ENCODE assay signal across 8 cellular contexts in genomic region chr12:19440019-19440858, GRCh38. TPM values are rescaled to one million over a fixed set of nuclear protein-coding genes. Genes with fewer than 3 reads are reported as not detected.
DNase-seq lines count a peak whose midpoint lies in the region; ATAC-seq and TF ChIP-seq lines count a peak whose summit lies in the region.

No MANE protein-coding gene starts in this region.

- H3K36me3 Mint-ChIP-seq in CD4-positive, alpha-beta T cell (ENCODE audit: low read depth) = peaks cover 39% of the 10 kb centered on the region
- no peaks in the 10 kb centered on the region for H3K36me3 Mint-ChIP-seq in activated naive CD4-positive, alpha-beta T cell treated with anti-CD3 and anti-CD28 coated beads, Interleukin-2, amount 50 U/mL, for 24 hours

- H3K27me3 Mint-ChIP-seq in CD4-positive, alpha-beta T cell = no peaks in the 10 kb centered on the region
- H3K27me3 Mint-ChIP-seq in activated naive CD4-positive, alpha-beta T cell treated with anti-CD3 and anti-CD28 coated beads, Interleukin-2, amount 50 U/mL, for 24 hours = no peaks in the 10 kb centered on the region

- peaks cover 26% of the 10 kb centered on the region for H3K36me3 ChIP-seq in SK-N-MC (ENCODE audit: insufficient read depth, low read length)
- no peaks in the 10 kb centered on the region for H3K36me3 ChIP-seq in parathyroid adenoma (ENCODE audit: control insufficient read depth, insufficient read depth, low read length)
- H3K36me3 ChIP-seq in thyroid gland = no peaks in the 10 kb centered on the region

- ATAC-seq in CD4-positive, alpha-beta T cell (ENCODE audit: poor library complexity) = peak; percentile 15
- ATAC-seq in GM19372 (IDR thresholded peaks at IDR 0.05; ENCODE audit: low read depth, unreplicated experiment) (peak; percentile 32), HG03558 (IDR thresholded peaks at IDR 0.05; ENCODE audit: extremely low read depth, unreplicated experiment) (peak; percentile 11)

- peak overlapping the region; percentile 93 for H3K27ac ChIP-seq in CD4-positive, alpha-beta T cell (ENCODE audit: low read depth, low read length)
- peak overlapping the region; percentile 78 for H3K27ac ChIP-seq in SK-N-MC
- peak overlapping the region; percentile 83 for H3K27ac ChIP-seq in parathyroid adenoma
- H3K27ac ChIP-seq in thyroid gland = peak overlapping the region; percentile 90 to 96 (median 95)

- intact Hi-C loops in CD4-positive, alpha-beta T cell (cut with DNase I, micrococcal nuclease) = loop anchor here (5.0 kb wide), 1 partner anchor 42 kb away; no protein-coding TSS in a partner anchor
- intact Hi-C loops in head of caudate nucleus (cut with DNase I) (no loop called here), thyroid gland (cut with DNase I) (no loop called here)

- H3K4me3 ChIP-seq in SK-N-MC = peak overlapping the region; percentile 83
- peak overlapping the region; percentile 77 for H3K4me3 ChIP-seq in parathyroid adenoma (ENCODE audit: low read depth, low read length)
- peak overlapping the region; percentile 90 to 99 (median 92) for H3K4me3 ChIP-seq in thyroid gland (replicated peaks in 1 of 3)

- H3K4me3 Mint-ChIP-seq in CD4-positive, alpha-beta T cell = peak overlapping the region; percentile 99
- peak overlapping the region; percentile 94 for H3K4me3 Mint-ChIP-seq in activated naive CD4-positive, alpha-beta T cell treated with anti-CD3 and anti-CD28 coated beads, Interleukin-2, amount 50 U/mL, for 24 hours

- H3K4me2 ChIP-seq in parathyroid adenoma (ENCODE audit: low read length) = peak overlapping the region; percentile 64

- no peaks in the 10 kb centered on the region for H3K9me3 Mint-ChIP-seq in CD4-positive, alpha-beta T cell
- no peaks in the 10 kb centered on the region for H3K9me3 Mint-ChIP-seq in activated naive CD4-positive, alpha-beta T cell treated with anti-CD3 and anti-CD28 coated beads, Interleukin-2, amount 50 U/mL, for 24 hours

- TF ChIP-seq CTCF in CD4-positive, alpha-beta T cell (IDR thresholded peaks at IDR 0.05) = no peak
- TF ChIP-seq CTCF in parathyroid adenoma (IDR thresholded peaks at IDR 0.05) (no peak), thyroid gland (IDR thresholded peaks at IDR 0.05) (no peak)

- H3K4me1 Mint-ChIP-seq in CD4-positive, alpha-beta T cell (ENCODE audit: low read depth) = peaks cover 62% of the 10 kb centered on the region
- peaks cover 48% of the 10 kb centered on the region for H3K4me1 Mint-ChIP-seq in activated naive CD4-positive, alpha-beta T cell treated with anti-CD3 and anti-CD28 coated beads, Interleukin-2, amount 50 U/mL, for 24 hours

- H3K27ac Mint-ChIP-seq in CD4-positive, alpha-beta T cell = peak overlapping the region; percentile 97
- peak overlapping the region; percentile 97 for H3K27ac Mint-ChIP-seq in activated naive CD4-positive, alpha-beta T cell treated with anti-CD3 and anti-CD28 coated beads, Interleukin-2, amount 50 U/mL, for 24 hours

- peak; percentile 23 to 61 (median 38) for DNase-seq in CD4-positive, alpha-beta T cell
- no peak for DNase-seq in SK-N-MC (ENCODE audit: low read depth, low spot score)
- DNase-seq in head of caudate nucleus = peak in 40 of 42 donors; percentile 10 to 73 (median 48)
- DNase-seq in thyroid gland = peak; percentile 53 to 54

- no peaks in the 10 kb centered on the region for H3K27me3 ChIP-seq in CD4-positive, alpha-beta T cell (ENCODE audit: control insufficient read depth, insufficient read depth, low read length)
- H3K27me3 ChIP-seq in parathyroid adenoma (ENCODE audit: control insufficient read depth, insufficient read depth, low read length) (no peaks in the 10 kb centered on the region), thyroid gland (no peaks in the 10 kb centered on the region)

- peak overlapping the region; percentile 93 for H3K9ac ChIP-seq in SK-N-MC (ENCODE audit: insufficient read length)
- H3K9ac ChIP-seq in parathyroid adenoma = peak overlapping the region; percentile 93

- H2AFZ ChIP-seq in parathyroid adenoma = peak overlapping the region; percentile 98

- CTCF ChIA-PET in CD4-positive, alpha-beta T cell (lab: Charles Lee) = no interaction called here

- TF ChIP-seq POLR2A in thyroid gland (IDR thresholded peaks at IDR 0.05) = peak in 1 of 2 donors; percentile 30

- peaks cover 35% of the 10 kb centered on the region for H3K79me2 ChIP-seq in parathyroid adenoma

- no peaks in the 10 kb centered on the region for H3K9me3 ChIP-seq in CD4-positive, alpha-beta T cell (ENCODE audit: control insufficient read depth, low read length)
- H3K9me3 ChIP-seq in SK-N-MC (ENCODE audit: low read depth, low read length) = no peaks in the 10 kb centered on the region
- no peaks in the 10 kb centered on the region for H3K9me3 ChIP-seq in parathyroid adenoma (ENCODE audit: control insufficient read depth, low read length)
- no peaks in the 10 kb centered on the region for H3K9me3 ChIP-seq in thyroid gland

- POLR2A ChIA-PET in CD4-positive, alpha-beta T cell (lab: Charles Lee) = interaction anchor here (0.9 to 1.6 kb wide), 6 partner anchors 15 to 311 kb away, joined by 3 to 4 read pairs (median 3); partner anchors contain the start of gene PLEKHA5

- WGBS in thyroid gland, 2 donors = 0 to 2% methylated on average over 56 to 59 of the region's 71 CpGs

- H3K4me1 ChIP-seq in parathyroid adenoma (peaks cover 6% of the 10 kb centered on the region), thyroid gland (peaks cover 17 to 25% of the 10 kb centered on the region in 2 donors)

RNA-seq across cellular contexts. Expression of gene AEBP2, which starts 0.9 kb away (rescaled TPM):
- 10 to 100 TPM; 42.9 to 44.8 TPM for total RNA-seq in CD4-positive, alpha-beta T cell
- total RNA-seq in thyroid gland = 10 to 100 TPM; 27.9 to 57.5 (median 41.1) TPM

Comparison
In these comparisons a context has a peak if more than half of its experiments do, and no peak if none do; other contexts are left out.
1. intact Hi-C loops: an anchor here in CD4-positive, alpha-beta T cell (5.0 kb wide); none called in head of caudate nucleus and thyroid gland.